Comparison of ENCODE assay signal across 9 cellular contexts in genomic region chr3:102053375-102053989, GRCh38.
DNase-seq lines count a peak whose midpoint lies in the region; ATAC-seq and TF ChIP-seq lines count a peak whose summit lies in the region.
"Had no signal": no experiment of that assay in that cellular context is flagged by ENCODE, and none has a peak within 500 bp of the region (broad histone marks: within the 10 kb centered on the region; RNA-seq: fewer than 3 reads in every experiment).

No MANE protein-coding gene starts in this region.

- DNase-seq in DMS53 (lab: John Stamatoyannopoulos, UW) (peak; percentile 7), DMS53 treated with DMSO at 0.1 percent for 48 hours (lab: John Stamatoyannopoulos, UW; ENCODE audit: unreplicated experiment) (no peak), astrocyte of the spinal cord (ENCODE audit: low read depth, low spot score) (peak; percentile 74), retinal pigment epithelial cell (ENCODE audit: low read depth) (peak; percentile 43), NCI-H1436 treated with DMSO at 0.1 percent for 48 hours (lab: John Stamatoyannopoulos, UW) (no peak)
- DNase-seq: activated effector memory CD4-positive, alpha-beta T cell treated with Interleukin-2 at 50 U/mL for 16 hours had no signal

- H3K4me3 ChIP-seq in astrocyte of the spinal cord (ENCODE audit: low read depth, low read length) (no peak overlapping the region), retinal pigment epithelial cell (ENCODE audit: low read length) (no peak overlapping the region)

- ATAC-seq in HG03196 (IDR thresholded peaks at IDR 0.05; ENCODE audit: unreplicated experiment) (peak; percentile 48), GM19397 (IDR thresholded peaks at IDR 0.05; ENCODE audit: unreplicated experiment) (no peak), HG02970 (IDR thresholded peaks at IDR 0.05; ENCODE audit: low FRiP score, unreplicated experiment) (no peak)

- in situ Hi-C loops in astrocyte of the spinal cord (cut with HindIII; ENCODE audit: low sequenced_read_pairs) = no loop called here

- no peak for TF ChIP-seq CTCF in astrocyte of the spinal cord (IDR thresholded peaks at IDR 0.05; ENCODE audit: low read depth, low read length)
- no peak for TF ChIP-seq CTCF in retinal pigment epithelial cell (conservative IDR thresholded peaks at IDR 0.05; ENCODE audit: low read depth, low read length)

Comparison
In these comparisons a context has a peak if more than half of its experiments do, and no peak if none do; other contexts are left out.
1. DNase-seq: peak in DMS53 (single experiment), astrocyte of the spinal cord (single experiment) and retinal pigment epithelial cell (single experiment); none in DMS53 treated with DMSO at 0.1 percent for 48 hours (single experiment) and NCI-H1436 treated with DMSO at 0.1 percent for 48 hours (single experiment).